Comparison of ENCODE assay signal across 13 cellular contexts in genomic region chr17:2926019-2926650, GRCh38.
DNase-seq lines count a peak whose midpoint lies in the region; ATAC-seq and TF ChIP-seq lines count a peak whose summit lies in the region.
"Had no signal": no experiment of that assay in that cellular context is flagged by ENCODE, and none has a peak within 500 bp of the region (broad histone marks: within the 10 kb centered on the region; RNA-seq: fewer than 3 reads in every experiment).

No MANE protein-coding gene starts in this region.

- ATAC-seq in IMR-90 (ENCODE audit: low read depth) = no peak; the same call in 1 of the 2 replicates
- no peak for ATAC-seq in HG02981 (IDR thresholded peaks at IDR 0.05; ENCODE audit: unreplicated experiment)
- ATAC-seq in HG03432 (IDR thresholded peaks at IDR 0.05; ENCODE audit: unreplicated experiment) = no peak

- no peak for TF ChIP-seq POLR2A in IMR-90 (IDR thresholded peaks at IDR 0.05; ENCODE audit: low read depth, low read length)

- H3K4me1 ChIP-seq in BE2C (peaks cover 50% of the 10 kb centered on the region), IMR-90 (ENCODE audit: control insufficient read depth, insufficient read depth, low read length) (peaks cover 4% of the 10 kb centered on the region)

- H2AK9ac ChIP-seq in IMR-90 (replicated peaks; ENCODE audit: low read depth, low read length, poor library complexity) = peak overlapping the region; percentile 77

- POLR2A ChIA-PET in IMR-90 (lab: Charles Lee; ENCODE audit: unreplicated experiment) = no interaction called here

- no peak overlapping the region for H3K4me2 ChIP-seq in IMR-90 (ENCODE audit: low read depth, low read length)
- H3K4me2 ChIP-seq: hepatocyte had no signal

- H3K27me3 ChIP-seq in BE2C = no peaks in the 10 kb centered on the region
- no peaks in the 10 kb centered on the region for H3K27me3 ChIP-seq in IMR-90 (ENCODE audit: control insufficient read depth, insufficient read depth, low read length)
- H3K27me3 ChIP-seq: hepatocyte had no signal

- H2AK5ac ChIP-seq in IMR-90 (ENCODE audit: low read depth, low read length) = no peak overlapping the region

- no peak overlapping the region; the same call in 1 of the 2 replicates for H4K91ac ChIP-seq in IMR-90 (ENCODE audit: insufficient read depth, low read depth, low read length)

- BruUV-seq in IMR-90 (replicated peaks; lab: Mats Ljungman, UMichigan) = no TSS peak

- no peaks in the 10 kb centered on the region; a peak in 1 of 4 replicates for H3K79me1 ChIP-seq in IMR-90 (ENCODE audit: low read depth in 1 of 2, low read length in 2 of 2)

- no peak overlapping the region for H2BK5ac ChIP-seq in IMR-90 (ENCODE audit: low read depth, low read length, poor library complexity, severe bottlenecking)

- no peak overlapping the region for H3K4me3 ChIP-seq in BE2C (ENCODE audit: low read depth, low read length)
- no peak overlapping the region for H3K4me3 ChIP-seq in IMR-90 (ENCODE audit: insufficient read depth, low read depth, low read length)
- H3K4me3 ChIP-seq: hepatocyte had no signal

- H3K56ac ChIP-seq in IMR-90 (ENCODE audit: extremely low read depth, insufficient read depth, low read length) = no peak overlapping the region

- H3K9me3 ChIP-seq in BE2C (no peaks in the 10 kb centered on the region), IMR-90 (ENCODE audit: control insufficient read depth, insufficient read depth, low read length) (no peaks in the 10 kb centered on the region)

- peak overlapping the region in 1 of 2 experiments; percentile 6; a peak in 3 of 4 replicates for H4K8ac ChIP-seq in IMR-90 (ENCODE audit: low read depth in 2 of 2, low read length in 2 of 2)

- no peak overlapping the region; the same call in 1 of the 2 replicates for H3K14ac ChIP-seq in IMR-90 (replicated peaks; ENCODE audit: low read depth, low read length)

- H3K18ac ChIP-seq in IMR-90 (ENCODE audit: low read depth, low read length) = no peak overlapping the region

- peak overlapping the region; percentile 4; the same call in 1 of the 2 replicates for H3K4ac ChIP-seq in IMR-90 (ENCODE audit: low read depth, low read length)

- H3K23ac ChIP-seq in IMR-90 (ENCODE audit: low read depth, low read length) = 0 out of 2 replicates have a peak overlapping the region, but pooled peaks have one; percentile 46

- CTCF ChIA-PET in IMR-90 (lab: Yijun Ruan, JAX) = no interaction called here

- H2BK120ac ChIP-seq in IMR-90 (ENCODE audit: low read depth, low read length) = peak overlapping the region; percentile 19; the same call in 1 of the 2 replicates

- H2BK20ac ChIP-seq in IMR-90 (ENCODE audit: low read depth, low read length) = no peak overlapping the region; the same call in 1 of the 2 replicates

- peak overlapping the region; percentile 76 for H2AFZ ChIP-seq in IMR-90 (replicated peaks; ENCODE audit: low read length, poor library complexity)
- H2AFZ ChIP-seq: hepatocyte had no signal

- 90% methylated on average over 2 of the region's 14 CpGs; no CpG with 5 or more reads in 1 of the 2 experiments for WGBS in IMR-90 (ENCODE audit: extremely low coverage in 2 of 2, insufficient read length in 1 of 2), 2 experiments

- no peak for TF ChIP-seq RAD21 in IMR-90 (IDR thresholded peaks at IDR 0.05; ENCODE audit: low read length)

- dilution Hi-C loops in IMR-90 (cut with HindIII; ENCODE audit: low sequenced_read_pairs, unreplicated experiment) = no loop called here

- intact Hi-C loops in IMR-90 (cut with micrococcal nuclease) = no loop called here

- H3K27ac ChIP-seq in IMR-90 (ENCODE audit: insufficient read depth, low read length) = no peak overlapping the region
- H3K27ac ChIP-seq: C4-2B, hepatocyte had no signal

- no peak overlapping the region for H3K9ac ChIP-seq in IMR-90 (ENCODE audit: low read depth, low read length)

- H2BK15ac ChIP-seq in IMR-90 (ENCODE audit: low read depth, low read length) = no peak overlapping the region

- TF ChIP-seq CTCF in BE2C (IDR thresholded peaks at IDR 0.05; ENCODE audit: low read depth, low read length) = no peak
- no peak for TF ChIP-seq CTCF in IMR-90 (conservative IDR thresholded peaks at IDR 0.05; ENCODE audit: low read depth, low read length)

- in situ Hi-C loops in IMR-90 (cut with MboI; ENCODE audit: low sequenced_read_pairs) = no loop called here

- DNase-seq in BE2C (peak; percentile 73), IMR-90 (peak; percentile 57), astrocyte of the hippocampus (ENCODE audit: low read depth, low spot score) (peak; percentile 55), kidney tubule cell (ENCODE audit: low spot score) (peak; percentile 83), NCI-H510A (lab: John Stamatoyannopoulos, UW) (no peak)
- DNase-seq in stimulated activated CD4-positive, alpha-beta T cell treated with anti-CD3 and anti-CD28 coated beads, Interleukin-2, amount 100 ng/mL, for 24 hours = no peak
- DNase-seq: activated CD8-positive, alpha-beta memory T cell treated with anti-CD3 and anti-CD28 coated beads, Interleukin-2, amount 50 U/mL, for 4 hours; nephron progenitor cell; stimulated activated CD4-positive, alpha-beta T cell treated with anti-CD3 and anti-CD28 coated beads, Interleukin-1b, Interleukin-23, amount 100 ng/mL, for 48 hours had no signal

- H3K36me3 ChIP-seq in BE2C (peaks cover 6% of the 10 kb centered on the region; the same call in 1 of the 2 replicates), IMR-90 (ENCODE audit: control insufficient read depth, insufficient read depth, low read length) (no peaks in the 10 kb centered on the region)

- no peaks in the 10 kb centered on the region for H3K9me1 ChIP-seq in IMR-90 (ENCODE audit: insufficient read depth, low read length)

- H4K5ac ChIP-seq in IMR-90 (ENCODE audit: low read depth, low read length) = no peak overlapping the region

- H4K20me1 ChIP-seq in IMR-90 (ENCODE audit: insufficient read depth, low read length) = no peaks in the 10 kb centered on the region

TF ChIP-seq in IMR-90, 13 proteins besides CTCF, POLR2A, EP300 and RAD21:
- TF ChIP-seq SMC3 (IDR thresholded peaks at IDR 0.05; ENCODE audit: low read depth, low read length) (no peak), CEBPB (IDR thresholded peaks at IDR 0.05; ENCODE audit: low read depth, low read length) (no peak), RCOR1 (IDR thresholded peaks at IDR 0.05; ENCODE audit: insufficient replicate concordance, low read length) (no peak), NFE2L2 (IDR thresholded peaks at IDR 0.05; ENCODE audit: low read depth, low read length) (no peak), BHLHE40 (IDR thresholded peaks at IDR 0.05; ENCODE audit: low read depth, low read length) (no peak), USF2 (IDR thresholded peaks at IDR 0.05; ENCODE audit: low read depth, low read length) (no peak), RFX5 (IDR thresholded peaks at IDR 0.05; ENCODE audit: low read depth, low read length) (no peak), MXI1 (IDR thresholded peaks at IDR 0.05; ENCODE audit: borderline replicate concordance, low read depth, low read length) (no peak), CHD1 (IDR thresholded peaks at IDR 0.05; ENCODE audit: low read depth, low read length) (no peak), MAFK (IDR thresholded peaks at IDR 0.05; ENCODE audit: low read depth, low read length) (no peak), ELK1 (IDR thresholded peaks at IDR 0.05; ENCODE audit: borderline replicate concordance, low read depth, low read length) (no peak), MAZ (IDR thresholded peaks at IDR 0.05; ENCODE audit: borderline replicate concordance, low read depth, low read length) (no peak), FOS (IDR thresholded peaks at IDR 0.05; ENCODE audit: low read depth, low read length) (no peak)
TF ChIP-seq in IMR-90: peak in this region for 0.

Comparison
In these comparisons a context has a peak if more than half of its experiments do, and no peak if none do; other contexts are left out.
1. DNase-seq: peak in BE2C (single experiment), IMR-90 (single experiment), astrocyte of the hippocampus (single experiment) and kidney tubule cell (single experiment); none in NCI-H510A (single experiment) and stimulated activated CD4-positive, alpha-beta T cell treated with anti-CD3 and anti-CD28 coated beads, Interleukin-2, amount 100 ng/mL, for 24 hours (0 of 2).